In genomic region chr22:25564320-25564978, GRCh38 we compare ENCODE assay signal across 1 cellular context.
TF ChIP-seq lines count a peak whose summit lies in the region.

Gene GRK3 (plus strand): TSS chr22:25564675. CDS start chr22:25565041, 366 bp downstream.

TF ChIP-seq in HepG2, 621 proteins besides CTCF, POLR2A, EP300 and RAD21 (continued from another document and continues in another):
- TF ChIP-seq KLF6 (CRISPR knock-in tag; IDR thresholded peaks at IDR 0.05) (peak; percentile 42; the same call in 1 of the 2 replicates), ZFX (CRISPR knock-in tag; IDR thresholded peaks at IDR 0.05; ENCODE audit: low read depth) (peak; percentile 59), POLR2G (IDR thresholded peaks at IDR 0.05; ENCODE audit: low read depth, low read length) (peak; percentile 41; the same call in 1 of the 2 replicates), ZNF83 (CRISPR knock-in tag; IDR thresholded peaks at IDR 0.05; ENCODE audit: borderline replicate concordance) (no peak), ZBTB14 (CRISPR knock-in tag; IDR thresholded peaks at IDR 0.05) (peak; percentile 84), SP1 (IDR thresholded peaks at IDR 0.05) (no peak), SP1 (CRISPR knock-in tag; IDR thresholded peaks at IDR 0.05) (0 out of 2 replicates have a peak, but pooled peaks have one; percentile 10), ZBTB7B (CRISPR knock-in tag; IDR thresholded peaks at IDR 0.05) (peak; percentile 40; the same call in 1 of the 2 replicates), KLF16 (CRISPR knock-in tag; IDR thresholded peaks at IDR 0.05) (no peak), TAF1 (CRISPR knock-in tag; IDR thresholded peaks at IDR 0.05) (0 out of 2 replicates have a peak, but pooled peaks have one; percentile 24), PAF1 (CRISPR knock-in tag; IDR thresholded peaks at IDR 0.05) (no peak), ZNF784 (CRISPR knock-in tag; IDR thresholded peaks at IDR 0.05; ENCODE audit: borderline replicate concordance) (no peak), ATF7 (IDR thresholded peaks at IDR 0.05) (no peak), ATF7 (CRISPR knock-in tag; IDR thresholded peaks at IDR 0.05) (no peak), ZBTB20 (CRISPR knock-in tag; IDR thresholded peaks at IDR 0.05; ENCODE audit: borderline replicate concordance, low read depth) (no peak; the same call in 1 of the 2 replicates), ZNF713 (CRISPR knock-in tag; IDR thresholded peaks at IDR 0.05) (no peak), PHF8 (CRISPR knock-in tag; IDR thresholded peaks at IDR 0.05) (peak; percentile 45), KDM2A (CRISPR knock-in tag; IDR thresholded peaks at IDR 0.05; ENCODE audit: borderline replicate concordance, low read depth) (peak; percentile 34; the same call in 1 of the 2 replicates), MAZ (IDR thresholded peaks at IDR 0.05; ENCODE audit: borderline replicate concordance, low read depth, low read length) (no peak), MAZ (CRISPR knock-in tag; IDR thresholded peaks at IDR 0.05; ENCODE audit: low read depth) (peak; percentile 45; the same call in 1 of the 2 replicates), EHMT2 (IDR thresholded peaks at IDR 0.05; ENCODE audit: borderline replicate concordance, low read depth, low read length) (no peak), GLMP (CRISPR knock-in tag; IDR thresholded peaks at IDR 0.05; ENCODE audit: borderline replicate concordance) (no peak), DMAP1 (CRISPR knock-in tag; IDR thresholded peaks at IDR 0.05) (0 out of 2 replicates have a peak, but pooled peaks have one; percentile 7), ZBTB46 (CRISPR knock-in tag; IDR thresholded peaks at IDR 0.05; ENCODE audit: borderline replicate concordance) (0 out of 2 replicates have a peak, but pooled peaks have one; percentile 35), ZNF574 (CRISPR knock-in tag; IDR thresholded peaks at IDR 0.05) (peak; percentile 11; the same call in 1 of the 2 replicates), HNF4A (CRISPR knock-in tag; IDR thresholded peaks at IDR 0.05) (0 out of 2 replicates have a peak, but pooled peaks have one; percentile 39), HIC2 (CRISPR knock-in tag; IDR thresholded peaks at IDR 0.05; ENCODE audit: low read depth) (no peak), CBFB (CRISPR knock-in tag; IDR thresholded peaks at IDR 0.05) (no peak), NFKB2 (CRISPR knock-in tag; IDR thresholded peaks at IDR 0.05; ENCODE audit: borderline replicate concordance) (0 out of 2 replicates have a peak, but pooled peaks have one; percentile 42), ZNF704 (CRISPR knock-in tag; IDR thresholded peaks at IDR 0.05; ENCODE audit: borderline replicate concordance) (no peak), ZEB1 (IDR thresholded peaks at IDR 0.05; ENCODE audit: insufficient replicate concordance, low read depth) (peak; percentile 27), YEATS4 (CRISPR knock-in tag; IDR thresholded peaks at IDR 0.05; ENCODE audit: borderline replicate concordance) (peak; percentile 30; the same call in 1 of the 2 replicates), RBM39 (IDR thresholded peaks at IDR 0.05; ENCODE audit: low read depth, low read length, poor library complexity, severe bottlenecking) (peak; percentile 74), NFE2L2 (IDR thresholded peaks at IDR 0.05; ENCODE audit: low read length) (no peak), AGO2 (optimal IDR thresholded peaks at IDR 0.05; ENCODE audit: low read depth, low read length) (peak; percentile 35), ZNF777 (CRISPR knock-in tag; IDR thresholded peaks at IDR 0.05) (peak; percentile 66; the same call in 1 of the 2 replicates), ZNF414 (CRISPR knock-in tag; IDR thresholded peaks at IDR 0.05) (no peak), ZNF501 (CRISPR knock-in tag; IDR thresholded peaks at IDR 0.05) (0 out of 2 replicates have a peak, but pooled peaks have one; percentile 29), ZNF263 (CRISPR knock-in tag; IDR thresholded peaks at IDR 0.05) (peak; percentile 91), RXRA (CRISPR knock-in tag; IDR thresholded peaks at IDR 0.05) (no peak), ZNF605 (CRISPR knock-in tag; IDR thresholded peaks at IDR 0.05) (no peak), ZNF251 (CRISPR knock-in tag; IDR thresholded peaks at IDR 0.05) (no peak), ARNTL (CRISPR knock-in tag; IDR thresholded peaks at IDR 0.05) (no peak), GATAD1 (CRISPR knock-in tag; IDR thresholded peaks at IDR 0.05) (0 out of 2 replicates have a peak, but pooled peaks have one; percentile 26), KDM6A (CRISPR knock-in tag; IDR thresholded peaks at IDR 0.05; ENCODE audit: low read depth) (no peak), ZNF770 (CRISPR knock-in tag; IDR thresholded peaks at IDR 0.05) (peak; percentile 73; the same call in 1 of the 2 replicates), ISL2 (CRISPR knock-in tag; IDR thresholded peaks at IDR 0.05) (0 out of 2 replicates have a peak, but pooled peaks have one; percentile 16), CHCHD3 (CRISPR knock-in tag; IDR thresholded peaks at IDR 0.05) (peak; percentile 61; the same call in 1 of the 2 replicates), ZNF451 (CRISPR knock-in tag; IDR thresholded peaks at IDR 0.05) (no peak), ATF7-NPFF (CRISPR knock-in tag; IDR thresholded peaks at IDR 0.05; ENCODE audit: low read depth) (no peak)
